15 cellular contexts compared by ENCODE assay signal in genomic region chr7:101899616-101900015, GRCh38.
DNase-seq lines count a peak whose midpoint lies in the region; ATAC-seq and TF ChIP-seq lines count a peak whose summit lies in the region.
"Had no signal": no experiment of that assay in that cellular context is flagged by ENCODE, and none has a peak within 500 bp of the region (broad histone marks: within the 10 kb centered on the region; RNA-seq: fewer than 3 reads in every experiment).

No MANE protein-coding gene starts in this region.

- 87 to 95% (median 91%) methylated on average over 7 of the region's 7 CpGs for WGBS in spleen, 5 donors

- no peaks in the 10 kb centered on the region for H3K9me3 ChIP-seq in T-helper 17 cell (ENCODE audit: control insufficient read depth, low read length, poor library complexity, severe bottlenecking)
- H3K9me3 ChIP-seq in spleen: no peaks in the 10 kb centered on the region

- no peak overlapping the region for H3K4me3 ChIP-seq in spleen

- TF ChIP-seq CTCF in glutamatergic neuron (IDR thresholded peaks at IDR 0.05; ENCODE audit: partially characterized antibody, unreplicated experiment) (no peak), spleen (IDR thresholded peaks at IDR 0.05 in 8 of 11, conservative IDR thresholded peaks at IDR 0.05 in 3 of 11) (no peak)

- H3K4me1 Mint-ChIP-seq in T-helper 17 cell: peaks cover 5% of the 10 kb centered on the region
- peaks cover 32% of the 10 kb centered on the region for H3K4me1 Mint-ChIP-seq in glutamatergic neuron (ENCODE audit: low read depth, unreplicated experiment)

- H3K36me3 Mint-ChIP-seq in T-helper 17 cell (ENCODE audit: low read depth) (no peaks in the 10 kb centered on the region), glutamatergic neuron (ENCODE audit: unreplicated experiment) (no peaks in the 10 kb centered on the region)

- H3K9me3 Mint-ChIP-seq in glutamatergic neuron (ENCODE audit: unreplicated experiment): peaks cover 5% of the 10 kb centered on the region
- H3K9me3 Mint-ChIP-seq: activated T-cell treated with anti-CD3 and anti-CD28 coated beads, Interleukin-2, amount 50 U/mL, for 24 hours; IgD-negative memory B cell had no signal

- peak; percentile 29 for DNase-seq in EH (ENCODE audit: low read depth)
- DNase-seq in T-helper 17 cell: no peak
- DNase-seq in glutamatergic neuron: no peak
- peak; percentile 1 for DNase-seq in spleen
- DNase-seq in NAMALWA (ENCODE audit: low spot score): no peak
- DNase-seq in amniotic stem cell (lab: John Stamatoyannopoulos, UW): no peak
- no peak for DNase-seq in EL
- no peak for DNase-seq in hypothalamus (lab: John Stamatoyannopoulos, UW)
- DNase-seq: activated T-cell treated with anti-CD3 and anti-CD28 coated beads, Interleukin-2, amount 50 U/mL, for 24 hours; HCEC 1CT; NCI-H1105 treated with DMSO at 0.1 percent for 48 hours; SHP77 treated with DMSO at 0.1 percent for 48 hours; stimulated activated CD4-positive, alpha-beta T cell treated with anti-CD3 and anti-CD28 coated beads, Interleukin-1b, Interleukin-23, amount 100 ng/mL, for 48 hours had no signal

- no peaks in the 10 kb centered on the region for H3K27me3 ChIP-seq in spleen (replicated peaks in 1 of 7)

- ATAC-seq in T-helper 17 cell: no peak

- H3K4me3 Mint-ChIP-seq in T-helper 17 cell (no peak overlapping the region), glutamatergic neuron (ENCODE audit: unreplicated experiment) (peak overlapping the region; percentile 8)
- H3K4me3 Mint-ChIP-seq: activated naive CD8-positive, alpha-beta T cell; activated T-cell treated with anti-CD3 and anti-CD28 coated beads, Interleukin-2, amount 50 U/mL, for 24 hours; IgD-negative memory B cell had no signal

- no peak for TF ChIP-seq POLR2A in spleen (IDR thresholded peaks at IDR 0.05)

- peak overlapping the region; percentile 47 for H3K27ac Mint-ChIP-seq in T-helper 17 cell
- peak overlapping the region; percentile 31 for H3K27ac Mint-ChIP-seq in glutamatergic neuron (ENCODE audit: unreplicated experiment)
- H3K27ac Mint-ChIP-seq: activated naive CD8-positive, alpha-beta T cell; activated T-cell treated with anti-CD3 and anti-CD28 coated beads, Interleukin-2, amount 50 U/mL, for 24 hours had no signal

- H3K27me3 Mint-ChIP-seq in T-helper 17 cell (no peaks in the 10 kb centered on the region), glutamatergic neuron (ENCODE audit: unreplicated experiment) (no peaks in the 10 kb centered on the region)
- H3K27me3 Mint-ChIP-seq: activated naive CD8-positive, alpha-beta T cell; activated T-cell treated with anti-CD3 and anti-CD28 coated beads, Interleukin-2, amount 50 U/mL, for 24 hours; IgD-negative memory B cell had no signal

- peaks cover 0 to 9% (median 0%) of the 10 kb centered on the region in 6 donors for H3K36me3 ChIP-seq in spleen

- intact Hi-C loops in spleen (cut with DNase I; ENCODE audit: low total_unique reads): no loop called here

- peaks cover 0 to 31% (median 2%) of the 10 kb centered on the region in 6 donors for H3K4me1 ChIP-seq in spleen

- H3K27ac ChIP-seq in spleen: no peak overlapping the region

Comparison
In these comparisons a context has a peak if more than half of its experiments do, and no peak if none do; other contexts are left out.
1. DNase-seq: peak in EH (single experiment) and spleen (single experiment); none in T-helper 17 cell (0 of 3), glutamatergic neuron (single experiment), NAMALWA (single experiment), amniotic stem cell (single experiment), EL (single experiment) and hypothalamus (0 of 51).